Comparison of ENCODE assay signal across 17 cellular contexts in the genomic region with DNA sequence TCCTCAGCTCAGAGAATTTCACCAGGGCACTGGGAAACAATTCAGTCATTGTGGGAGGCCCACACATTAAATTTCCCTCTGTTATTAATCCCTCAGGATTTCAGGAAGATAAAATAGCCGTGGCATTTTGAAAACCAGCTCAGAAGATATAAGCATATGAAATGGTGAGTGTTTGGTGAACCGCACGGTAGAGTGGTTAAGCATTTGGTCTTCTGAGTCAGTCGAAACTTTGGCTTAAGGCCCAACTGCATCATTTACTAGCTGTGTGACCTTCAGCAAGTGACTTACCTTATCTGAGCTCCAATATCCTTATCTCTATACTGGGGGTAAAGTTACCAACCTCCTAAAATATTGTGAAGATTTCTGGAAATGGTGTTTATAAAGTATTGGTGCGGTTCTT. TPM values are rescaled to one million over a fixed set of nuclear protein-coding genes. Genes with fewer than 3 reads are reported as not detected.
A peak's percentile ranks its signal among the peaks of the same experiment; 100 is the strongest.
DNase-seq lines count a peak whose midpoint lies in the region; ATAC-seq, FAIRE-seq and TF ChIP-seq lines count a peak whose summit lies in the region.
"Had no signal": no experiment of that assay in that cellular context is flagged by ENCODE, and none has a peak within 500 bp of the region (broad histone marks: within the 10 kb centered on the region; RNA-seq: fewer than 3 reads in every experiment).

No MANE protein-coding gene starts in this region.

- H3K36me3 Mint-ChIP-seq in activated T-cell treated with anti-CD3 and anti-CD28 coated beads, Interleukin-2, amount 50 U/mL, for 24 hours (ENCODE audit: low read depth) = no peaks in the 10 kb centered on the region
- H3K36me3 Mint-ChIP-seq: CD8-positive, alpha-beta memory T cell; T-cell had no signal

- in situ Hi-C loops in K562 (cut with MboI) = no loop called here

- no peak overlapping the region for H3K4me3 ChIP-seq in K562
- H3K4me3 ChIP-seq in neutrophil (ENCODE audit: low read depth in 1 of 2, low read length in 1 of 2) = no peak overlapping the region
- H3K4me3 ChIP-seq: BLaER1 treated with 17β-estradiol and CSF1 and Interleukin-3, amounts not matched to agents 10 nM and 100 nM; SJCRH30 had no signal

- no peak for TF ChIP-seq RAD21 in K562 (CRISPR knock-in tag; conservative IDR thresholded peaks at IDR 0.05 in 1 of 2, IDR thresholded peaks at IDR 0.05 in 1 of 2)

- DNase-seq in HT1080 (ENCODE audit: low read depth) (peak; percentile 39), RKO (ENCODE audit: low spot score) (peak; percentile 25), K562 (ENCODE audit: extremely low read depth in 1 of 4, low spot score in 3 of 4) (no peak), NCI-H510A (lab: John Stamatoyannopoulos, UW) (no peak)
- no peak for DNase-seq in activated T-cell treated with anti-CD3 and anti-CD28 coated beads, Interleukin-2, amount 50 U/mL, for 24 hours
- no peak for DNase-seq in stimulated activated CD4-positive, alpha-beta T cell treated with anti-CD3 and anti-CD28 coated beads, Interleukin-2, amount 100 ng/mL, for 24 hours
- DNase-seq: CD8-positive, alpha-beta memory T cell; H7; HFFc6; NCI-H1694; NCI-H2081 treated with DMSO at 0.1 percent for 48 hours; SJCRH30; T-cell had no signal

- no peaks in the 10 kb centered on the region for H3K79me2 ChIP-seq in K562 (ENCODE audit: control insufficient read depth, insufficient read depth, low read length)

- CTCF ChIA-PET in K562 (lab: Yijun Ruan, JAX; ENCODE audit: low intra/inter-chr PET ratio) = no interaction called here

- BruUV-seq in K562 (replicated peaks; lab: Mats Ljungman, UMichigan) = no TSS peak

- peaks cover 20% of the 10 kb centered on the region for H3K27me3 Mint-ChIP-seq in activated T-cell treated with anti-CD3 and anti-CD28 coated beads, Interleukin-2, amount 50 U/mL, for 24 hours

- ATAC-seq in K562 = no peak
- no peak for ATAC-seq in HG03097 (IDR thresholded peaks at IDR 0.05; ENCODE audit: low FRiP score, unreplicated experiment)
- ATAC-seq: T-cell had no signal

- FAIRE-seq in K562 (lab: Jason Lieb, UNC) = no peak

- H3K4me3 Mint-ChIP-seq in activated T-cell treated with anti-CD3 and anti-CD28 coated beads, Interleukin-2, amount 50 U/mL, for 24 hours = no peak overlapping the region
- H3K4me3 Mint-ChIP-seq: CD8-positive, alpha-beta memory T cell; HFFc6; T-cell had no signal

- H3K9me3 ChIP-seq in K562 (replicated peaks; ENCODE audit: control insufficient read depth, insufficient read depth, low read depth, low read length) (no peaks in the 10 kb centered on the region), neutrophil (no peaks in the 10 kb centered on the region)
- H3K9me3 ChIP-seq: BLaER1 treated with 17β-estradiol and CSF1 and Interleukin-3, amounts not matched to agents 10 nM and 100 nM; SJCRH30 had no signal

- H3K9me1 ChIP-seq in K562 (ENCODE audit: control insufficient read depth, insufficient read depth, low read length) = no peaks in the 10 kb centered on the region

- H3K27me3 ChIP-seq in K562 (ENCODE audit: control insufficient read depth in 2 of 2, insufficient read depth in 2 of 2, low read length in 2 of 2) = peaks cover 3 to 15% of the 10 kb centered on the region in 2 experiments; a peak in 4 of 5 replicates
- H3K27me3 ChIP-seq in neutrophil = no peaks in the 10 kb centered on the region
- H3K27me3 ChIP-seq: BLaER1 treated with 17β-estradiol and CSF1 and Interleukin-3, amounts not matched to agents 10 nM and 100 nM; SJCRH30 had no signal

- TF ChIP-seq EP300 in K562 (IDR thresholded peaks at IDR 0.05; ENCODE audit: low read length) = no peak

- WGBS in K562 (ENCODE audit: insufficient coverage, low coverage, missing lambda C conversion rate) = 14% methylated on average over 5 of the region's 5 CpGs

- no peak overlapping the region for H3K27ac Mint-ChIP-seq in activated T-cell treated with anti-CD3 and anti-CD28 coated beads, Interleukin-2, amount 50 U/mL, for 24 hours
- H3K27ac Mint-ChIP-seq: HFFc6, T-cell had no signal

- H3K36me3 ChIP-seq in K562 (ENCODE audit: control insufficient read depth, insufficient read depth, low read length) = no peaks in the 10 kb centered on the region
- no peaks in the 10 kb centered on the region for H3K36me3 ChIP-seq in neutrophil
- H3K36me3 ChIP-seq: BLaER1 treated with 17β-estradiol and CSF1 and Interleukin-3, amounts not matched to agents 10 nM and 100 nM; SJCRH30 had no signal

- no peak overlapping the region for H3K9ac ChIP-seq in K562 (ENCODE audit: insufficient read depth in 1 of 2, low read depth in 2 of 2, low read length in 2 of 2)
- H3K9ac ChIP-seq: BLaER1 treated with 17β-estradiol and CSF1 and Interleukin-3, amounts not matched to agents 10 nM and 100 nM; KMS-11 had no signal

- peaks cover 6% of the 10 kb centered on the region for H3K4me1 Mint-ChIP-seq in activated T-cell treated with anti-CD3 and anti-CD28 coated beads, Interleukin-2, amount 50 U/mL, for 24 hours (ENCODE audit: low read depth)

- H3K27ac ChIP-seq in K562 (ENCODE audit: extremely low read depth, low read depth, low read length) = no peak overlapping the region
- H3K27ac ChIP-seq in neutrophil = peak overlapping the region; percentile 76
- H3K27ac ChIP-seq: BLaER1 treated with 17β-estradiol and CSF1 and Interleukin-3, amounts not matched to agents 10 nM and 100 nM; KMS-11; SJCRH30 had no signal

- TF ChIP-seq POLR2A in K562 (conservative IDR thresholded peaks at IDR 0.05) = no peak

- H3K9me3 Mint-ChIP-seq in activated T-cell treated with anti-CD3 and anti-CD28 coated beads, Interleukin-2, amount 50 U/mL, for 24 hours = no peaks in the 10 kb centered on the region
- H3K9me3 Mint-ChIP-seq: CD8-positive, alpha-beta memory T cell; HFFc6; T-cell had no signal

- no peak overlapping the region for H3K4me2 ChIP-seq in K562 (ENCODE audit: insufficient read depth, low read length)
- H3K4me2 ChIP-seq: BLaER1 treated with 17β-estradiol and CSF1 and Interleukin-3, amounts not matched to agents 10 nM and 100 nM; KMS-11 had no signal

- TF ChIP-seq CTCF in K562 (IDR thresholded peaks at IDR 0.05 in 2 of 3, conservative IDR thresholded peaks at IDR 0.05 in 1 of 3; ENCODE audit: insufficient read depth in 2 of 3, low read depth in 1 of 3, low read length in 3 of 3) (no peak), neutrophil (IDR thresholded peaks at IDR 0.05) (no peak)

- intact Hi-C loops in K562 (cut with micrococcal nuclease) = no loop called here

- H4K20me1 ChIP-seq in K562 (replicated peaks; ENCODE audit: control insufficient read depth, insufficient read depth, low read length) = no peaks in the 10 kb centered on the region
- H4K20me1 ChIP-seq: BLaER1 treated with 17β-estradiol and CSF1 and Interleukin-3, amounts not matched to agents 10 nM and 100 nM had no signal

- POLR2A ChIA-PET in K562 (lab: Yijun Ruan, JAX) = no interaction called here

- no peak overlapping the region for H2AFZ ChIP-seq in K562 (ENCODE audit: low read depth, low read length)

- H3K4me1 ChIP-seq in K562 (replicated peaks in 1 of 2; ENCODE audit: control insufficient read depth in 2 of 2, insufficient read depth in 2 of 2, low read length in 2 of 2) (peaks cover 0 to under 1% of the 10 kb centered on the region in 2 experiments; a peak in 2 of 5 replicates), neutrophil (ENCODE audit: control insufficient read depth in 1 of 2, insufficient read depth in 1 of 2, low read depth in 1 of 2, low read length in 1 of 2) (peaks cover 77 to 87% of the 10 kb centered on the region in 2 experiments)

TF ChIP-seq in K562, 482 proteins besides CTCF, POLR2A, EP300 and RAD21:
- TF ChIP-seq NFIC (IDR thresholded peaks at IDR 0.05) (0 out of 2 replicates have a peak, but pooled peaks have one; percentile 20), CBFA2T3 (IDR thresholded peaks at IDR 0.05) (no peak), ZFP36 (IDR thresholded peaks at IDR 0.05; ENCODE audit: low read depth, low read length, partially characterized antibody) (peak; percentile 31), RBM25 (IDR thresholded peaks at IDR 0.05; ENCODE audit: low read depth, low read length, severe bottlenecking) (peak; percentile 80)

RNA-seq across cellular contexts. Expression of a gene that starts 5.2 kb away (rescaled TPM):
- total RNA-seq in HT1080 (2014; rRNA removed; shearing (Covaris generic)) = 45.3 and 47.0 TPM in 2 replicates
- 37.8 and 46.8 TPM in 2 replicates for polyA plus RNA-seq in HT1080 (2015; cell fraction: cytosol; rRNA removed)
- polyA plus RNA-seq in HT1080 (2015; cell fraction: nucleus; rRNA removed) = 56.0 and 76.2 TPM in 2 replicates
- 26.3 and 101 TPM in 2 replicates for total RNA-seq in K562 (2011; cell fraction: chromatin; rRNA removed; ENCODE audit: low replicate concordance)
- total RNA-seq in K562 (2011; cell fraction: nucleolus; rRNA removed) = 11.8 and 19.5 TPM in 2 replicates
- total RNA-seq in K562 (2011; cell fraction: nucleoplasm; rRNA removed) = 31.3 and 31.5 TPM in 2 replicates
- 78.9 and 99.7 TPM in 2 replicates for total RNA-seq in K562 (2014; rRNA removed)
- total RNA-seq in K562 (2014; rRNA removed; fragmentation: Illumina TruSeq; extraction: Trizol) = 144 and 166 TPM in 2 replicates
- 109 and 116 TPM in 2 replicates for total RNA-seq in K562 (2015; rRNA removed; fragmentation: Illumina TruSeq; extraction: Trizol)
- total RNA-seq in K562 (2021) = 83.6 and 84.0 TPM in 2 replicates
- 63.0 and 93.8 TPM in 2 replicates for polyA plus RNA-seq in K562 (2011; rRNA removed)
- polyA plus RNA-seq in K562 (2011; cell fraction: cytosol; rRNA removed) = 14.3 and 34.5 TPM in 2 replicates
- 19.3 and 28.7 TPM in 2 replicates for polyA plus RNA-seq in K562 (2011; cell fraction: nucleus; rRNA removed)
- polyA plus RNA-seq in K562 (2012) = 68.0 and 79.5 TPM in 2 replicates
- 91.4 and 106 TPM in 2 replicates for polyA plus RNA-seq in K562 (2014; fragmentation: Illumina TruSeq; extraction: Trizol)
- 100 to 1,000 TPM; 177 TPM for polyA plus RNA-seq in K562 (2014; fragmentation: Nextera tagmentation; extraction: Ambion mirVana)
- polyA plus RNA-seq in K562 (2014; rRNA removed) = 98.5 and 119 TPM in 2 replicates
- polyA minus RNA-seq in K562 (2011; rRNA and poly(A)+ RNA removed) = 128 and 131 TPM in 2 replicates
- polyA minus RNA-seq in K562 (2011; cell fraction: cytosol; rRNA and poly(A)+ RNA removed) = 38.6 and 42.2 TPM in 2 replicates
- polyA minus RNA-seq in K562 (2011; cell fraction: nucleus; rRNA and poly(A)+ RNA removed) = 47.5 and 94.1 TPM in 2 replicates

Comparison
In these comparisons a context has a peak if more than half of its experiments do, and no peak if none do; other contexts are left out.
1. DNase-seq: peak in HT1080 (single experiment) and RKO (single experiment); none in K562 (0 of 4), activated T-cell treated with anti-CD3 and anti-CD28 coated beads, Interleukin-2, amount 50 U/mL, for 24 hours (single experiment), NCI-H510A (single experiment) and stimulated activated CD4-positive, alpha-beta T cell treated with anti-CD3 and anti-CD28 coated beads, Interleukin-2, amount 100 ng/mL, for 24 hours (0 of 2).